In the genomic region with DNA sequence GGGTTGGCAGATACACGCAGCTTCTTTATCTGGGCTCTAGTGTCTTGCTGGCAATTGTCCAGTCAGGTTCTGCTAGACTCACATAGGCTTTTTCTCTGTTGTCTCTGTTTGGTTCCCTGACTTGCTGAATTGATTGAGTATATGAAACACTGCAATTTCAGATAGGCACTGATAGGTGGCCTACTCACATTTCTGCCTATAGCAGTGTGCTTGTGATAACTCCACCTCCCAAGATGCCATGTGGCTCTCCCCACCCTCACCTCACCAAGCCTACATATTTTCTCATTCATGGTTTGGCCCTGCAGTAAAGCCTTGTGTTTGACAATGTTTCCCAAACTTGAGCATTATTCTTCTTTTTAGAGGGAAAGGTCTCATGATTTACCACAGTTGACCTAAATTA, we compare ENCODE assay signal across 21 cellular contexts. TPM values are rescaled to one million over a fixed set of nuclear protein-coding genes. Genes with fewer than 3 reads are reported as not detected.
DNase-seq lines count a peak whose midpoint lies in the region; TF ChIP-seq lines count a peak whose summit lies in the region.
"Had no signal": no experiment of that assay in that cellular context is flagged by ENCODE, and none has a peak within 500 bp of the region (broad histone marks: within the 10 kb centered on the region; RNA-seq: fewer than 3 reads in every experiment).

No MANE protein-coding gene starts in this region.

- H3K36me3 ChIP-seq in A673 (ENCODE audit: insufficient read depth, low read length, poor library complexity, severe bottlenecking): no peaks in the 10 kb centered on the region
- no peaks in the 10 kb centered on the region for H3K36me3 ChIP-seq in Karpas-422 (ENCODE audit: insufficient read depth, low read length)
- no peaks in the 10 kb centered on the region for H3K36me3 ChIP-seq in stomach
- H3K36me3 ChIP-seq: left lung, sigmoid colon had no signal

- BruUV-seq in A673 (replicated peaks; lab: Mats Ljungman, UMichigan): no TSS peak
- no TSS peak for BruUV-seq in Calu3 (replicated peaks; lab: Mats Ljungman, UMichigan)

- H3K27me3 ChIP-seq in A673 (replicated peaks; ENCODE audit: insufficient read depth, low read depth, low read length, poor library complexity) (no peaks in the 10 kb centered on the region), Karpas-422 (ENCODE audit: low read length) (no peaks in the 10 kb centered on the region), stomach (no peaks in the 10 kb centered on the region)
- H3K27me3 ChIP-seq: left lung, sigmoid colon had no signal

- POLR2A ChIA-PET in A673 (lab: Charles Lee; ENCODE audit: low non-redundant PET): no interaction called here
- POLR2A ChIA-PET in activated CD4-positive, alpha-beta memory T cell treated with anti-CD3 and anti-CD28 coated beads for 36 hours (lab: Charles Lee): no interaction called here

- no peak for TF ChIP-seq EP300 in stomach (IDR thresholded peaks at IDR 0.05)

- TF ChIP-seq POLR2A in stomach (IDR thresholded peaks at IDR 0.05): no peak

- no peak overlapping the region for H3K4me2 ChIP-seq in Karpas-422 (ENCODE audit: low read depth, low read length, poor library complexity, severe bottlenecking)
- H3K4me2 ChIP-seq: PC-9, SK-N-SH had no signal

- H3K79me2 ChIP-seq in Karpas-422 (ENCODE audit: low read length): peaks cover 24% of the 10 kb centered on the region

- H3K4me1 ChIP-seq in A673 (ENCODE audit: insufficient read depth, low read length, poor library complexity, severe bottlenecking) (peaks cover 12% of the 10 kb centered on the region), Karpas-422 (ENCODE audit: low read length) (peaks cover 5% of the 10 kb centered on the region), stomach (peaks cover 0 to 11% (median 8%) of the 10 kb centered on the region in 4 donors)

- DNase-seq in DMS53 (lab: John Stamatoyannopoulos, UW) (peak; percentile 49), DMS53 treated with DMSO at 0.1 percent for 48 hours (lab: John Stamatoyannopoulos, UW; ENCODE audit: unreplicated experiment) (no peak), A673 (ENCODE audit: low spot score) (peak; percentile 16), Karpas-422 (peak; percentile 64), stomach (no peak), Calu3 (no peak)
- no peak for DNase-seq in activated CD4-positive, alpha-beta memory T cell treated with anti-CD3 and anti-CD28 coated beads for 36 hours
- DNase-seq: 8988T; activated CD4-positive, alpha-beta T cell treated with anti-CD3 and anti-CD28 coated beads for 4 hours; activated naive CD4-positive, alpha-beta T cell treated with anti-CD3 and anti-CD28 coated beads, Interleukin-2, amount 50 U/mL, for 16 hours; C1 segment of cervical spinal cord; cortex of kidney; left lung; NCI-H1048; nucleus accumbens; PC-9; sigmoid colon; SK-N-SH; stimulated activated CD4-positive, alpha-beta T cell treated with anti-CD3 and anti-CD28 coated beads, Interleukin-2, amount 100 ng/mL, for 24 hours; T1000 had no signal

- 55 to 94% (median 88%) methylated on average over 1 of the region's 1 CpG for WGBS in adipose tissue, 3 donors
- WGBS in stomach, 5 donors: 53 to 72% (median 67%) methylated on average over 1 of the region's 1 CpG

- H3K9me2 ChIP-seq in Karpas-422 (replicated peaks; ENCODE audit: insufficient read depth, low read length): no peaks in the 10 kb centered on the region
- H3K9me2 ChIP-seq: SK-N-SH had no signal

- CTCF ChIA-PET in A673 (lab: Charles Lee): interaction anchor here (0.9 kb wide), 1 partner anchor 352 kb away, joined by 3 read pairs; no protein-coding TSS in a partner anchor
- CTCF ChIA-PET in activated CD4-positive, alpha-beta memory T cell treated with anti-CD3 and anti-CD28 coated beads for 36 hours (lab: Charles Lee): no interaction called here
- CTCF ChIA-PET in Calu3 (lab: Charles Lee): interaction anchor here (0.5 kb wide), 1 partner anchor 91 kb away, joined by 4 read pairs; no protein-coding TSS in a partner anchor

- H4K20me1 ChIP-seq in Karpas-422 (ENCODE audit: insufficient read depth, low read depth, low read length): no peaks in the 10 kb centered on the region

- intact Hi-C loops in A673 (cut with micrococcal nuclease; ENCODE audit: unreplicated experiment) (no loop called here), stomach (cut with DNase I; ENCODE audit: low total_unique reads) (loop anchor here (10.0 kb wide), 1 partner anchor 94 kb away; no protein-coding TSS in a partner anchor), Calu3 (cut with micrococcal nuclease; ENCODE audit: unreplicated experiment) (no loop called here)
- intact Hi-C loops in activated CD4-positive, alpha-beta memory T cell treated with anti-CD3 and anti-CD28 coated beads for 36 hours (cut with micrococcal nuclease): no loop called here

- no peaks in the 10 kb centered on the region for H3K36me3 Mint-ChIP-seq in activated CD4-positive, alpha-beta memory T cell treated with anti-CD3 and anti-CD28 coated beads for 36 hours
- peaks cover 4% of the 10 kb centered on the region for H3K36me3 Mint-ChIP-seq in Calu3 (ENCODE audit: insufficient read depth, unreplicated experiment)

- no peak overlapping the region for H3K4me3 ChIP-seq in A673 (ENCODE audit: low read depth, low read length, poor library complexity, severe bottlenecking)
- H3K4me3 ChIP-seq in Karpas-422 (ENCODE audit: low read length): no peak overlapping the region
- no peak overlapping the region for H3K4me3 ChIP-seq in stomach
- H3K4me3 ChIP-seq: left lung, PC-9, sigmoid colon had no signal

- H3K9ac ChIP-seq in Karpas-422 (ENCODE audit: low read length): no peak overlapping the region
- H3K9ac ChIP-seq: SK-N-SH had no signal

- no peak overlapping the region for H3K27ac Mint-ChIP-seq in activated CD4-positive, alpha-beta memory T cell treated with anti-CD3 and anti-CD28 coated beads for 36 hours
- H3K27ac Mint-ChIP-seq in Calu3 (ENCODE audit: unreplicated experiment): no peak overlapping the region

- H3K4me3 Mint-ChIP-seq in activated CD4-positive, alpha-beta memory T cell treated with anti-CD3 and anti-CD28 coated beads for 36 hours: no peak overlapping the region
- H3K4me3 Mint-ChIP-seq in Calu3 (ENCODE audit: low read depth, unreplicated experiment): no peak overlapping the region

- peaks cover 8% of the 10 kb centered on the region for H3K4me1 Mint-ChIP-seq in activated CD4-positive, alpha-beta memory T cell treated with anti-CD3 and anti-CD28 coated beads for 36 hours (ENCODE audit: low read depth)
- H3K4me1 Mint-ChIP-seq in Calu3 (ENCODE audit: low read depth, unreplicated experiment): peaks cover 9% of the 10 kb centered on the region

- H3K27ac ChIP-seq in A673 (ENCODE audit: low read depth, low read length, poor library complexity, severe bottlenecking) (no peak overlapping the region), Karpas-422 (ENCODE audit: low read length) (no peak overlapping the region), adipose tissue (ENCODE audit: low read depth, low read length) (peak overlapping the region; percentile 55), stomach (no peak overlapping the region)
- H3K27ac ChIP-seq: left lung, PC-9, sigmoid colon had no signal

- H3K27me3 Mint-ChIP-seq in activated CD4-positive, alpha-beta memory T cell treated with anti-CD3 and anti-CD28 coated beads for 36 hours: no peaks in the 10 kb centered on the region
- no peaks in the 10 kb centered on the region for H3K27me3 Mint-ChIP-seq in Calu3 (ENCODE audit: unreplicated experiment)

- TF ChIP-seq CTCF in A673 (conservative IDR thresholded peaks at IDR 0.05; ENCODE audit: low read depth, low read length) (0 out of 2 replicates have a peak, but pooled peaks have one; percentile 17), stomach (IDR thresholded peaks at IDR 0.05) (no peak), Calu3 (IDR thresholded peaks at IDR 0.05; ENCODE audit: unreplicated experiment) (no peak)

- H2AFZ ChIP-seq in Karpas-422 (ENCODE audit: low read length): no peak overlapping the region
- H2AFZ ChIP-seq: PC-9 had no signal

- no peaks in the 10 kb centered on the region for H3K9me3 Mint-ChIP-seq in activated CD4-positive, alpha-beta memory T cell treated with anti-CD3 and anti-CD28 coated beads for 36 hours
- no peaks in the 10 kb centered on the region for H3K9me3 Mint-ChIP-seq in Calu3 (ENCODE audit: low read depth, unreplicated experiment)

- no peaks in the 10 kb centered on the region for H3K9me3 ChIP-seq in A673 (ENCODE audit: low read depth, low read length, poor library complexity, severe bottlenecking)
- H3K9me3 ChIP-seq in Karpas-422 (ENCODE audit: low read length): no peaks in the 10 kb centered on the region
- no peaks in the 10 kb centered on the region for H3K9me3 ChIP-seq in stomach
- H3K9me3 ChIP-seq: left lung, sigmoid colon, SK-N-SH had no signal

RNA-seq across cellular contexts. Expression of gene AOPEP, which starts 52.6 kb away (rescaled TPM):
- total RNA-seq in A673 (2021) (17.5 and 18.4 TPM in 2 replicates), stomach (100 to 1,000 TPM in 4 of 5 donors, 10 to 100 TPM in 1; 89.7 to 407 (median 153) TPM), Calu3 (2022) (89.5 and 90.2 TPM in 2 replicates)
- 22.7 and 25.0 TPM in 2 replicates for total RNA-seq in Karpas-422 (2014; rRNA removed; shearing (Covaris generic); ENCODE audit: low replicate concordance)
- polyA plus RNA-seq in adipose tissue (10 to 100 TPM; 22.9 to 42.5 (median 31.5) TPM), stomach (10 to 100 TPM; 73.9 to 88.0 (median 82.0) TPM)
- total RNA-seq in activated CD4-positive, alpha-beta memory T cell treated with anti-CD3 and anti-CD28 coated beads for 36 hours: 10 to 100 TPM; 10.7 to 12.2 TPM

Comparison
In these comparisons a context has a peak if more than half of its experiments do, and no peak if none do; other contexts are left out.
1. DNase-seq: peak in DMS53 (single experiment), A673 (single experiment) and Karpas-422 (single experiment); none in DMS53 treated with DMSO at 0.1 percent for 48 hours (single experiment), stomach (single experiment), activated CD4-positive, alpha-beta memory T cell treated with anti-CD3 and anti-CD28 coated beads for 36 hours (single experiment) and Calu3 (single experiment).